Comparison of ENCODE assay signal across 1 cellular context in the genomic region with DNA sequence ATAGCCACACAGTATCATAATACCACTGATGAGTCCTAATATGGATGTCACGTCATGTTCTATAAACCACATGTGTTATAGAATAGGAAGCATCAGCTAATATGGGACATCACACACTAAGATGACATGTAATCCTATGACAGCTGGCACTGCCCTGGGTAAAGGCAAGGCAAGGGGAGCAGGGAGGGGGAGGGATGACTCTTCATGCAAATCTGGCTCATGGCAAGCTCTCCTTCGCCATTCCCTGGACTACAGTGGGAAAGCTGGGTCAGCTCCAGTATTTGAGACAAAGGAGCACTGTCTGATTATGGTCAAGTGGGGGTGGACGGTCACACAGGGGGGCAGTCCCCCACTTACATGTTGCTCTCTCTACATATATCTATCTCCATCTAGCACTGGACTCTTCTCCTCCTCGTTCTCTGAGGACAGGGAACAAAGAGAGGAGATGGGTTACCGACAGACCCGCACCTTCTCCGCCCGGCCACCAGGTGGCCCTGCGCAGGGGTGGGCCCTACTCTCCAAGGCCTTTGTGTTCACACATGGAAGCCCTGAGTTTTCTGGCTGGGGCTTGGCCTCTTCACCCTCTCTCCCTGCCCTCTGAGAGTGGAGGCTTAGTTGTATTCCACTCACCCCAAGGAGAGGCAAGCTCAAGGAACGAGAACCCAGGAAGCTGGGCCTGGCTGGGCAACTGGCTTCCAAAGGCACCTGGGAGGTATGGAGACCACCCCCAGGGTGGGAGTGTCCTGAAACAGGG.
TF ChIP-seq lines count a peak whose summit lies in the region.

No MANE protein-coding gene starts in this region.

TF ChIP-seq in K562, 482 proteins besides CTCF, POLR2A, EP300 and RAD21 (continued from another document and continues in another):
- TF ChIP-seq, protein P1, sequence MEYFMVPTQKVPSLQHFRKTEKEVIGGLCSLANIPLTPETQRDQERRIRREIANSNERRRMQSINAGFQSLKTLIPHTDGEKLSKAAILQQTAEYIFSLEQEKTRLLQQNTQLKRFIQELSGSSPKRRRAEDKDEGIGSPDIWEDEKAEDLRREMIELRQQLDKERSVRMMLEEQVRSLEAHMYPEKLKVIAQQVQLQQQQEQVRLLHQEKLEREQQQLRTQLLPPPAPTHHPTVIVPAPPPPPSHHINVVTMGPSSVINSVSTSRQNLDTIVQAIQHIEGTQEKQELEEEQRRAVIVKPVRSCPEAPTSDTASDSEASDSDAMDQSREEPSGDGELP (CRISPR knock-in tag; IDR thresholded peaks at IDR 0.05; ENCODE audit: borderline replicate concordance) = peak; percentile 66
- TF ChIP-seq SMAD3 (CRISPR knock-in tag; conservative IDR thresholded peaks at IDR 0.05) (no peak), DDX20 (tag; IDR thresholded peaks at IDR 0.05; ENCODE audit: low read depth) (no peak), RCOR1 (IDR thresholded peaks at IDR 0.05; ENCODE audit: borderline replicate concordance in 1 of 2, low read depth in 2 of 2, low read length in 2 of 2) (no peak), KDM1A (IDR thresholded peaks at IDR 0.05) (no peak), RBM39 (optimal IDR thresholded peaks at IDR 0.05; ENCODE audit: low read depth, low read length) (no peak), CEBPB (tag; IDR thresholded peaks at IDR 0.05) (no peak), NR3C1 (CRISPR knock-in tag; IDR thresholded peaks at IDR 0.05) (no peak), HNRNPL (IDR thresholded peaks at IDR 0.05; ENCODE audit: low read depth, low read length) (no peak), BRF2 (IDR thresholded peaks at IDR 0.05; ENCODE audit: borderline replicate concordance, insufficient read depth, insufficient read length) (no peak), NRF1 (conservative IDR thresholded peaks at IDR 0.05 in 1 of 2, IDR thresholded peaks at IDR 0.05 in 1 of 2) (peak; percentile 75 to 81), MAX (CRISPR knock-in tag; IDR thresholded peaks at IDR 0.05) (peak; percentile 68), ZNF449 (CRISPR knock-in tag; IDR thresholded peaks at IDR 0.05) (no peak), NONO (IDR thresholded peaks at IDR 0.05; ENCODE audit: low read depth in 2 of 2, low read length in 1 of 2) (no peak), XRCC5 (IDR thresholded peaks at IDR 0.05; ENCODE audit: low read depth, low read length) (peak; percentile 86), SMAD2 (IDR thresholded peaks at IDR 0.05; ENCODE audit: low read depth, low read length) (no peak), ZNF561 (CRISPR knock-in tag; conservative IDR thresholded peaks at IDR 0.05) (no peak), ZNF695 (CRISPR knock-in tag; IDR thresholded peaks at IDR 0.05) (no peak), UBTF (IDR thresholded peaks at IDR 0.05; ENCODE audit: borderline replicate concordance in 1 of 2, low read depth in 2 of 2, low read length in 2 of 2) (0 out of 4 replicates have a peak, but pooled peaks of 1 of the 2 experiments have one; percentile 47), YY1 (IDR thresholded peaks at IDR 0.05; ENCODE audit: borderline replicate concordance in 1 of 3, control insufficient read depth in 1 of 3, extremely low read depth in 1 of 3, insufficient read depth in 3 of 3, insufficient read length in 1 of 3, insufficient replicate concordance in 2 of 3, low read depth in 1 of 3, low read length in 2 of 3) (peak in 1 of 3 experiments; percentile 37)
- TF ChIP-seq, protein P2, sequence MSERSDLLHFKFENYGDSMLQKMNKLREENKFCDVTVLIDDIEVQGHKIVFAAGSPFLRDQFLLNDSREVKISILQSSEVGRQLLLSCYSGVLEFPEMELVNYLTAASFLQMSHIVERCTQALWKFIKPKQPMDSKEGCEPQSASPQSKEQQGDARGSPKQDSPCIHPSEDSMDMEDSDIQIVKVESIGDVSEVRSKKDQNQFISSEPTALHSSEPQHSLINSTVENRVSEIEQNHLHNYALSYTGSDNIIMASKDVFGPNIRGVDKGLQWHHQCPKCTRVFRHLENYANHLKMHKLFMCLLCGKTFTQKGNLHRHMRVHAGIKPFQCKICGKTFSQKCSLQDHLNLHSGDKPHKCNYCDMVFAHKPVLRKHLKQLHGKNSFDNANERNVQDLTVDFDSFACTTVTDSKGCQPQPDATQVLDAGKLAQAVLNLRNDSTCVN (CRISPR knock-in tag; IDR thresholded peaks at IDR 0.05) = 0 out of 2 replicates have a peak, but pooled peaks have one; percentile 19
- TF ChIP-seq, protein P3, sequence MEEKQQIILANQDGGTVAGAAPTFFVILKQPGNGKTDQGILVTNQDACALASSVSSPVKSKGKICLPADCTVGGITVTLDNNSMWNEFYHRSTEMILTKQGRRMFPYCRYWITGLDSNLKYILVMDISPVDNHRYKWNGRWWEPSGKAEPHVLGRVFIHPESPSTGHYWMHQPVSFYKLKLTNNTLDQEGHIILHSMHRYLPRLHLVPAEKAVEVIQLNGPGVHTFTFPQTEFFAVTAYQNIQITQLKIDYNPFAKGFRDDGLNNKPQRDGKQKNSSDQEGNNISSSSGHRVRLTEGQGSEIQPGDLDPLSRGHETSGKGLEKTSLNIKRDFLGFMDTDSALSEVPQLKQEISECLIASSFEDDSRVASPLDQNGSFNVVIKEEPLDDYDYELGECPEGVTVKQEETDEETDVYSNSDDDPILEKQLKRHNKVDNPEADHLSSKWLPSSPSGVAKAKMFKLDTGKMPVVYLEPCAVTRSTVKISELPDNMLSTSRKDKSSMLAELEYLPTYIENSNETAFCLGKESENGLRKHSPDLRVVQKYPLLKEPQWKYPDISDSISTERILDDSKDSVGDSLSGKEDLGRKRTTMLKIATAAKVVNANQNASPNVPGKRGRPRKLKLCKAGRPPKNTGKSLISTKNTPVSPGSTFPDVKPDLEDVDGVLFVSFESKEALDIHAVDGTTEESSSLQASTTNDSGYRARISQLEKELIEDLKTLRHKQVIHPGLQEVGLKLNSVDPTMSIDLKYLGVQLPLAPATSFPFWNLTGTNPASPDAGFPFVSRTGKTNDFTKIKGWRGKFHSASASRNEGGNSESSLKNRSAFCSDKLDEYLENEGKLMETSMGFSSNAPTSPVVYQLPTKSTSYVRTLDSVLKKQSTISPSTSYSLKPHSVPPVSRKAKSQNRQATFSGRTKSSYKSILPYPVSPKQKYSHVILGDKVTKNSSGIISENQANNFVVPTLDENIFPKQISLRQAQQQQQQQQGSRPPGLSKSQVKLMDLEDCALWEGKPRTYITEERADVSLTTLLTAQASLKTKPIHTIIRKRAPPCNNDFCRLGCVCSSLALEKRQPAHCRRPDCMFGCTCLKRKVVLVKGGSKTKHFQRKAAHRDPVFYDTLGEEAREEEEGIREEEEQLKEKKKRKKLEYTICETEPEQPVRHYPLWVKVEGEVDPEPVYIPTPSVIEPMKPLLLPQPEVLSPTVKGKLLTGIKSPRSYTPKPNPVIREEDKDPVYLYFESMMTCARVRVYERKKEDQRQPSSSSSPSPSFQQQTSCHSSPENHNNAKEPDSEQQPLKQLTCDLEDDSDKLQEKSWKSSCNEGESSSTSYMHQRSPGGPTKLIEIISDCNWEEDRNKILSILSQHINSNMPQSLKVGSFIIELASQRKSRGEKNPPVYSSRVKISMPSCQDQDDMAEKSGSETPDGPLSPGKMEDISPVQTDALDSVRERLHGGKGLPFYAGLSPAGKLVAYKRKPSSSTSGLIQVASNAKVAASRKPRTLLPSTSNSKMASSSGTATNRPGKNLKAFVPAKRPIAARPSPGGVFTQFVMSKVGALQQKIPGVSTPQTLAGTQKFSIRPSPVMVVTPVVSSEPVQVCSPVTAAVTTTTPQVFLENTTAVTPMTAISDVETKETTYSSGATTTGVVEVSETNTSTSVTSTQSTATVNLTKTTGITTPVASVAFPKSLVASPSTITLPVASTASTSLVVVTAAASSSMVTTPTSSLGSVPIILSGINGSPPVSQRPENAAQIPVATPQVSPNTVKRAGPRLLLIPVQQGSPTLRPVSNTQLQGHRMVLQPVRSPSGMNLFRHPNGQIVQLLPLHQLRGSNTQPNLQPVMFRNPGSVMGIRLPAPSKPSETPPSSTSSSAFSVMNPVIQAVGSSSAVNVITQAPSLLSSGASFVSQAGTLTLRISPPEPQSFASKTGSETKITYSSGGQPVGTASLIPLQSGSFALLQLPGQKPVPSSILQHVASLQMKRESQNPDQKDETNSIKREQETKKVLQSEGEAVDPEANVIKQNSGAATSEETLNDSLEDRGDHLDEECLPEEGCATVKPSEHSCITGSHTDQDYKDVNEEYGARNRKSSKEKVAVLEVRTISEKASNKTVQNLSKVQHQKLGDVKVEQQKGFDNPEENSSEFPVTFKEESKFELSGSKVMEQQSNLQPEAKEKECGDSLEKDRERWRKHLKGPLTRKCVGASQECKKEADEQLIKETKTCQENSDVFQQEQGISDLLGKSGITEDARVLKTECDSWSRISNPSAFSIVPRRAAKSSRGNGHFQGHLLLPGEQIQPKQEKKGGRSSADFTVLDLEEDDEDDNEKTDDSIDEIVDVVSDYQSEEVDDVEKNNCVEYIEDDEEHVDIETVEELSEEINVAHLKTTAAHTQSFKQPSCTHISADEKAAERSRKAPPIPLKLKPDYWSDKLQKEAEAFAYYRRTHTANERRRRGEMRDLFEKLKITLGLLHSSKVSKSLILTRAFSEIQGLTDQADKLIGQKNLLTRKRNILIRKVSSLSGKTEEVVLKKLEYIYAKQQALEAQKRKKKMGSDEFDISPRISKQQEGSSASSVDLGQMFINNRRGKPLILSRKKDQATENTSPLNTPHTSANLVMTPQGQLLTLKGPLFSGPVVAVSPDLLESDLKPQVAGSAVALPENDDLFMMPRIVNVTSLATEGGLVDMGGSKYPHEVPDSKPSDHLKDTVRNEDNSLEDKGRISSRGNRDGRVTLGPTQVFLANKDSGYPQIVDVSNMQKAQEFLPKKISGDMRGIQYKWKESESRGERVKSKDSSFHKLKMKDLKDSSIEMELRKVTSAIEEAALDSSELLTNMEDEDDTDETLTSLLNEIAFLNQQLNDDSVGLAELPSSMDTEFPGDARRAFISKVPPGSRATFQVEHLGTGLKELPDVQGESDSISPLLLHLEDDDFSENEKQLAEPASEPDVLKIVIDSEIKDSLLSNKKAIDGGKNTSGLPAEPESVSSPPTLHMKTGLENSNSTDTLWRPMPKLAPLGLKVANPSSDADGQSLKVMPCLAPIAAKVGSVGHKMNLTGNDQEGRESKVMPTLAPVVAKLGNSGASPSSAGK (IDR thresholded peaks at IDR 0.05) = no peak
- TF ChIP-seq, protein P4, sequence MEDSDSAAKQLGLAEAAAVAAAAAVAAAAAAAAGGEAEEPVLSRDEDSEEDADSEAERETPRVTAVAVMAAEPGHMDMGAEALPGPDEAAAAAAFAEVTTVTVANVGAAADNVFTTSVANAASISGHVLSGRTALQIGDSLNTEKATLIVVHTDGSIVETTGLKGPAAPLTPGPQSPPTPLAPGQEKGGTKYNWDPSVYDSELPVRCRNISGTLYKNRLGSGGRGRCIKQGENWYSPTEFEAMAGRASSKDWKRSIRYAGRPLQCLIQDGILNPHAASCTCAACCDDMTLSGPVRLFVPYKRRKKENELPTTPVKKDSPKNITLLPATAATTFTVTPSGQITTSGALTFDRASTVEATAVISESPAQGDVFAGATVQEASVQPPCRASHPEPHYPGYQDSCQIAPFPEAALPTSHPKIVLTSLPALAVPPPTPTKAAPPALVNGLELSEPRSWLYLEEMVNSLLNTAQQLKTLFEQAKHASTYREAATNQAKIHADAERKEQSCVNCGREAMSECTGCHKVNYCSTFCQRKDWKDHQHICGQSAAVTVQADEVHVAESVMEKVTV (CRISPR knock-in tag; IDR thresholded peaks at IDR 0.05) = 0 out of 2 replicates have a peak, but pooled peaks have one; percentile 19
